Comparison of ENCODE assay signal across 26 cellular contexts in genomic region chr15:81386947-81387346, GRCh38. TPM values are rescaled to one million over a fixed set of nuclear protein-coding genes. Genes with fewer than 3 reads are reported as not detected.
DNase-seq lines count a peak whose midpoint lies in the region; ATAC-seq, FAIRE-seq and TF ChIP-seq lines count a peak whose summit lies in the region.
"Had no signal": no experiment of that assay in that cellular context is flagged by ENCODE, and none has a peak within 500 bp of the region (broad histone marks: within the 10 kb centered on the region; RNA-seq: fewer than 3 reads in every experiment).

No MANE protein-coding gene starts in this region.

- peak; percentile 79 for ATAC-seq in left colon
- ATAC-seq in activated CD4-positive, CD25-positive, alpha-beta regulatory T cell treated with anti-CD3 and anti-CD28 coated beads, Interleukin-2, amount 50 U/mL, for 24 hours, result no peak
- ATAC-seq: Right ventricle myocardium inferior had no signal

- H3K27ac Mint-ChIP-seq in HFFc6, result no peak overlapping the region
- H3K27ac Mint-ChIP-seq: CD4-positive, alpha-beta T cell had no signal

- intact Hi-C loops in left colon (cut with DNase I, micrococcal nuclease), result no loop called here

- H3K4me3 Mint-ChIP-seq in HFFc6, result no peak overlapping the region
- H3K4me3 Mint-ChIP-seq: CD4-positive, alpha-beta T cell had no signal

- peak; percentile 7 for DNase-seq in HFFc6
- peak; percentile 47 for DNase-seq in bronchial epithelial cell (ENCODE audit: low read depth)
- DNase-seq in left colon, result no peak
- DNase-seq in GM03348 (ENCODE audit: low spot score), result no peak
- DNase-seq in dermis blood vessel endothelial cell, result no peak
- DNase-seq in NCI-H146 (lab: John Stamatoyannopoulos, UW), result no peak
- DNase-seq: CD4-positive, alpha-beta T cell; DMS153; NCI-H1436; NCI-H2029 treated with DMSO at 0.1 percent for 48 hours; NCI-H2171 treated with DMSO at 0.1 percent for 48 hours; NCI-H748 treated with DMSO at 0.1 percent for 48 hours; NK-92 treated with Interleukin-12 subunit alpha and Interleukin-12 subunit beta, amount 100 ng/mL, for 24 hours had no signal

- peaks cover 8% of the 10 kb centered on the region for H3K27me3 Mint-ChIP-seq in HFFc6 (ENCODE audit: insufficient read depth)
- H3K27me3 Mint-ChIP-seq: CD4-positive, alpha-beta T cell had no signal

- peak overlapping the region; percentile 61 for H3K27ac ChIP-seq in 22Rv1
- H3K27ac ChIP-seq: KMS-11, SK-N-MC had no signal

- no peaks in the 10 kb centered on the region for H3K27me3 ChIP-seq in bronchial epithelial cell (ENCODE audit: control insufficient read depth, insufficient read depth, low read length)

- H3K4me3 ChIP-seq in bronchial epithelial cell (ENCODE audit: low read depth, low read length), result no peak overlapping the region
- H3K4me3 ChIP-seq: SK-N-MC had no signal

- no peaks in the 10 kb centered on the region for H3K4me1 Mint-ChIP-seq in HFFc6 (ENCODE audit: low read depth)

- FAIRE-seq in bronchial epithelial cell (lab: Jason Lieb, UNC), result no peak
- FAIRE-seq: GM12891, GM18507, RCC 7860 had no signal

- H3K36me3 ChIP-seq in bronchial epithelial cell (ENCODE audit: control insufficient read depth, insufficient read depth, low read length), result no peaks in the 10 kb centered on the region

- H3K36me3 Mint-ChIP-seq in HFFc6 (ENCODE audit: low read depth), result no peaks in the 10 kb centered on the region

- H3K9me3 Mint-ChIP-seq in HFFc6, result no peaks in the 10 kb centered on the region
- H3K9me3 Mint-ChIP-seq: CD4-positive, alpha-beta T cell had no signal

- TF ChIP-seq CTCF in 22Rv1 (IDR thresholded peaks at IDR 0.05), result no peak
- TF ChIP-seq CTCF in HFFc6 (IDR thresholded peaks at IDR 0.05), result no peak
- no peak for TF ChIP-seq CTCF in bronchial epithelial cell (IDR thresholded peaks at IDR 0.05; ENCODE audit: insufficient read depth, low read length, severe bottlenecking)

RNA-seq across cellular contexts. Expression of gene TMC3, which starts 12.9 kb away (rescaled TPM):
- total RNA-seq in HFFc6 (2021; fragmentation: NEBNext Ultra II Directional; extraction: Animal tissue kit (Norgen Biotek cat#: 25700)), result not detected
- not detected in 2 replicates for total RNA-seq in bronchial epithelial cell
- not detected for total RNA-seq in left colon
- total RNA-seq in dermis blood vessel endothelial cell, result 0.05 TPM in 1 of 2 replicates, not detected in the other
- total RNA-seq: A172; CD4-positive, alpha-beta T cell; Daoy; H4; HT-29; M059J; Right ventricle myocardium inferior had no signal

Comparison
In these comparisons a context has a peak if more than half of its experiments do, and no peak if none do; other contexts are left out.
1. DNase-seq: peak in HFFc6 (single experiment) and bronchial epithelial cell (single experiment); none in left colon (0 of 2), GM03348 (single experiment), dermis blood vessel endothelial cell (single experiment) and NCI-H146 (single experiment).